In genomic region chr10:35426657-35427056, GRCh38 we compare ENCODE assay signal across 17 cellular contexts.
"Had no signal": no experiment of that assay in that cellular context is flagged by ENCODE, and none has a peak within 500 bp of the region (broad histone marks: within the 10 kb centered on the region; RNA-seq: fewer than 3 reads in every experiment).

No MANE protein-coding gene starts in this region.

- ATAC-seq: activated CD4-positive, alpha-beta T cell treated with anti-CD3 and anti-CD28 coated beads for 36 hours; T-cell had no signal

- H3K9me3 ChIP-seq: pancreas, right atrium auricular region had no signal

- DNase-seq: activated CD4-positive, alpha-beta memory T cell treated with anti-CD3 and anti-CD28 coated beads, Interleukin-2, amount 10 ng/mL, durations not matched to agents 7 days and 5 days; activated CD4-positive, alpha-beta T cell treated with anti-CD3 and anti-CD28 coated beads for 36 hours; activated gamma-delta T cell treated with Interleukin-2 at 50 U/mL for 16 hours; activated naive CD8-positive, alpha-beta T cell treated with anti-CD3 and anti-CD28 coated beads for 36 hours; activated T-cell treated with anti-CD3 and anti-CD28 coated beads, Interleukin-2, amount 50 U/mL, for 48 hours; aorta; effector memory CD4-positive, alpha-beta T cell; nephron progenitor cell; pancreas; T-cell; WERI-Rb-1 had no signal

- H3K36me3 Mint-ChIP-seq: type B pancreatic cell had no signal

- H3K27me3 Mint-ChIP-seq: activated CD4-positive, alpha-beta memory T cell treated with anti-CD3 and anti-CD28 coated beads, Interleukin-2, amount 10 ng/mL, durations not matched to agents 7 days and 5 days; activated CD4-positive, alpha-beta T cell treated with anti-CD3 and anti-CD28 coated beads for 36 hours; activated naive CD8-positive, alpha-beta T cell treated with anti-CD3 and anti-CD28 coated beads for 36 hours; T-cell; type B pancreatic cell had no signal

- H3K4me3 Mint-ChIP-seq: activated CD4-positive, alpha-beta memory T cell treated with anti-CD3 and anti-CD28 coated beads, Interleukin-2, amount 10 ng/mL, durations not matched to agents 7 days and 5 days; activated CD4-positive, alpha-beta T cell treated with anti-CD3 and anti-CD28 coated beads for 36 hours; activated naive CD8-positive, alpha-beta T cell treated with anti-CD3 and anti-CD28 coated beads for 36 hours; nephron progenitor cell; T-cell; type B pancreatic cell had no signal

- H3K36me3 ChIP-seq: cardiac muscle cell, pancreas, right atrium auricular region, WERI-Rb-1 had no signal

- H3K27ac ChIP-seq: cardiac muscle cell, coronary artery, epithelial cell of prostate, pancreas, right atrium auricular region, SK-N-MC, WERI-Rb-1 had no signal

- H3K4me3 ChIP-seq: cardiac muscle cell, coronary artery, pancreas, right atrium auricular region, SK-N-MC had no signal

- H3K27ac Mint-ChIP-seq: activated CD4-positive, alpha-beta memory T cell treated with anti-CD3 and anti-CD28 coated beads, Interleukin-2, amount 10 ng/mL, durations not matched to agents 7 days and 5 days; activated CD4-positive, alpha-beta T cell treated with anti-CD3 and anti-CD28 coated beads for 36 hours; activated naive CD8-positive, alpha-beta T cell treated with anti-CD3 and anti-CD28 coated beads for 36 hours; T-cell; type B pancreatic cell had no signal

- H3K27me3 ChIP-seq: cardiac muscle cell, pancreas, right atrium auricular region had no signal

- H3K9me3 Mint-ChIP-seq: activated CD4-positive, alpha-beta memory T cell treated with anti-CD3 and anti-CD28 coated beads, Interleukin-2, amount 10 ng/mL, durations not matched to agents 7 days and 5 days; nephron progenitor cell; type B pancreatic cell had no signal
